In the genomic region with DNA sequence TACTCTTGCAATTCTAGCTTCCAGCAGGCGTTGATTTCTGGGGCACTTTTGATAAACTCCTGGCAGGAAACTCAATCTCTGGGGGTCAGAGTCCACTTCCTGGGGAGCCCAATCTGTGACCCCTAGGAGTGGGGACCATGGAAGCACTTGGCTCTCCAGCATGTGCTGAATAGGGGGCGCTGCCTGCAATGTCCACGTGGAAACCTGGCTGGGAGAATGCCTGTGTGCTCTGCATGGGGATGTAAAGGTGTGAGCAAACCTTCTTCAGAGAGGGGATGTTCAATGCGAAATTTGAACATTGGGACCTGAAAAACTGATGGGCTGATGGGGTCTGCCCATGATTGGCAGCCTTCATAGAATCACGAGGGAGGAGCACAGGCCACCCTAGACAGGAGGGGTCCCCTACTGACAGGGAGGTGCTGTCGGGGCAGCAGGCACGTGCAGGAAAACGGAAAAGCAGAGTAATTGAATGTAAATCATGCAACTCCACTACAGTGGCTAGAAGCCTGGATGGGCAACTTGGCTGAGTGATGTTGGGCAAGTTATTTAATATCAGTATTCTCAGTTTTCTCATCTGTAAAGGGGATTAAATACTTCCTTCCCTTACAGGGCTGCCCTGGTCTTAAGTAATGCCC, we compare ENCODE assay signal across 10 cellular contexts. TPM values are rescaled to one million over a fixed set of nuclear protein-coding genes. Genes with fewer than 3 reads are reported as not detected.
DNase-seq lines count a peak whose midpoint lies in the region; ATAC-seq and TF ChIP-seq lines count a peak whose summit lies in the region.
"Had no signal": no experiment of that assay in that cellular context is flagged by ENCODE, and none has a peak within 500 bp of the region (broad histone marks: within the 10 kb centered on the region; RNA-seq: fewer than 3 reads in every experiment).

No MANE protein-coding gene starts in this region.

- peaks cover 9% of the 10 kb centered on the region; the same call in 2 of the 3 replicates for H3K4me1 Mint-ChIP-seq in GM23338
- H3K4me1 Mint-ChIP-seq in memory B cell = peaks cover 41% of the 10 kb centered on the region

- H3K27me3 ChIP-seq in GM23338 (ENCODE audit: insufficient read depth) (no peaks in the 10 kb centered on the region), MM.1S (replicated peaks; ENCODE audit: insufficient read depth, low read length) (no peaks in the 10 kb centered on the region), heart right ventricle (no peaks in the 10 kb centered on the region)

- ATAC-seq in GM18867 (IDR thresholded peaks at IDR 0.05; ENCODE audit: unreplicated experiment) = peak; percentile 17
- peak; percentile 43 for ATAC-seq in GM23338
- peak; percentile 14 for ATAC-seq in memory B cell (ENCODE audit: low read depth)
- ATAC-seq in heart right ventricle = no peak
- ATAC-seq in HG03565 (IDR thresholded peaks at IDR 0.05; ENCODE audit: unreplicated experiment) = no peak
- ATAC-seq: right cardiac atrium had no signal

- no peak overlapping the region for H3K9ac ChIP-seq in MM.1S (ENCODE audit: low read length)

- no peak overlapping the region for H3K4me2 ChIP-seq in GM23338
- peak overlapping the region; percentile 60 for H3K4me2 ChIP-seq in MM.1S (ENCODE audit: low read depth, low read length)

- H3K79me2 ChIP-seq in GM23338 (replicated peaks; ENCODE audit: insufficient read depth) (no peaks in the 10 kb centered on the region), MM.1S (ENCODE audit: low read length) (no peaks in the 10 kb centered on the region)

- H3K27me3 Mint-ChIP-seq in GM23338 (ENCODE audit: insufficient read depth, low read depth, poor library complexity) = peaks cover 4% of the 10 kb centered on the region
- H3K27me3 Mint-ChIP-seq in memory B cell = no peaks in the 10 kb centered on the region

- peak; percentile 49 for DNase-seq in GM23338 (ENCODE audit: low spot score)
- DNase-seq in MM.1S = no peak
- DNase-seq in memory B cell (ENCODE audit: low spot score in 2 of 2) = no peak
- no peak for DNase-seq in heart right ventricle
- no peak for DNase-seq in substantia nigra (lab: John Stamatoyannopoulos, UW)
- no peak for DNase-seq in UCSD-AML1 (lab: John Stamatoyannopoulos, UW; ENCODE audit: unreplicated experiment)
- DNase-seq: NCI-H146 had no signal

- H3K36me3 ChIP-seq in GM23338 (ENCODE audit: insufficient read depth) (no peaks in the 10 kb centered on the region), MM.1S (replicated peaks; ENCODE audit: insufficient read depth, low read length) (no peaks in the 10 kb centered on the region), heart right ventricle (peaks cover 0 to 9% (median 0%) of the 10 kb centered on the region in 9 donors)

- 84 to 87% methylated on average over 8 of the region's 8 CpGs for WGBS in heart right ventricle, 2 donors

- intact Hi-C loops in heart right ventricle (cut with DNase I) = no loop called here

- H2AFZ ChIP-seq in GM23338 (no peak overlapping the region), MM.1S (ENCODE audit: low read length) (no peak overlapping the region; the same call in 1 of the 2 replicates)

- no peak overlapping the region for H3K4me3 Mint-ChIP-seq in GM23338
- H3K4me3 Mint-ChIP-seq in memory B cell = peak overlapping the region; percentile 35

- TF ChIP-seq CTCF in GM23338 (conservative IDR thresholded peaks at IDR 0.05; ENCODE audit: low read depth in 2 of 2) (peak; percentile 45 to 68), MM.1S (IDR thresholded peaks at IDR 0.05; ENCODE audit: low read length) (no peak), heart right ventricle (IDR thresholded peaks at IDR 0.05) (no peak)

- H3F3A ChIP-seq in GM23338 (replicated peaks; ENCODE audit: low read depth) = 0 out of 2 replicates have a peak, but pooled peaks cover 5% of the 10 kb centered on the region
- H3F3A ChIP-seq in MM.1S (ENCODE audit: insufficient read depth, low read length) = no peaks in the 10 kb centered on the region

- H3K9me3 ChIP-seq in MM.1S (replicated peaks; ENCODE audit: insufficient read depth, low read length) = no peaks in the 10 kb centered on the region
- H3K9me3 ChIP-seq in heart right ventricle = peaks cover 0 to 7% (median 0%) of the 10 kb centered on the region in 11 donors

- peaks cover 2% of the 10 kb centered on the region; the same call in 1 of the 3 replicates for H3K36me3 Mint-ChIP-seq in GM23338 (ENCODE audit: low read depth)
- H3K36me3 Mint-ChIP-seq in memory B cell = peaks cover 2% of the 10 kb centered on the region

- H3K9me3 Mint-ChIP-seq in GM23338 = no peaks in the 10 kb centered on the region
- no peaks in the 10 kb centered on the region for H3K9me3 Mint-ChIP-seq in memory B cell

- no peaks in the 10 kb centered on the region for H4K20me1 ChIP-seq in GM23338 (replicated peaks; ENCODE audit: insufficient read depth)
- H4K20me1 ChIP-seq in MM.1S (ENCODE audit: insufficient read depth, low read length) = no peaks in the 10 kb centered on the region

- H3K4me3 ChIP-seq in GM23338 (no peak overlapping the region), MM.1S (ENCODE audit: low read length) (no peak overlapping the region), heart right ventricle (no peak overlapping the region)

- H3K27ac ChIP-seq in GM23338 (ENCODE audit: low read depth) (no peak overlapping the region), MM.1S (ENCODE audit: low read length) (peak overlapping the region; percentile 43; the same call in 1 of the 2 replicates), heart right ventricle (peak overlapping the region in 1 of 10 donors; percentile 72), substantia nigra (ENCODE audit: low read depth, low read length, poor library complexity, severe bottlenecking) (no peak overlapping the region)

- no peaks in the 10 kb centered on the region for H3K9me2 ChIP-seq in GM23338 (ENCODE audit: insufficient read depth)
- H3K9me2 ChIP-seq in MM.1S (replicated peaks; ENCODE audit: insufficient read depth, low read length) = no peaks in the 10 kb centered on the region

- no peak overlapping the region for H3K27ac Mint-ChIP-seq in GM23338
- peak overlapping the region; percentile 96 for H3K27ac Mint-ChIP-seq in memory B cell

- H3K4me1 ChIP-seq in GM23338 (ENCODE audit: insufficient read depth) (no peaks in the 10 kb centered on the region), MM.1S (ENCODE audit: low read length) (peaks cover 8% of the 10 kb centered on the region; the same call in 1 of the 2 replicates), heart right ventricle (peaks cover 0 to 12% (median 0%) of the 10 kb centered on the region in 9 donors)

TF ChIP-seq in GM23338, 12 proteins besides CTCF, POLR2A, EP300 and RAD21 (continues in another document):
- TF ChIP-seq ZNF331 (CRISPR knock-in tag; IDR thresholded peaks at IDR 0.05; ENCODE audit: low read depth) = no peak
- no peak for TF ChIP-seq ZNF114 (CRISPR knock-in tag; IDR thresholded peaks at IDR 0.05)
- TF ChIP-seq, protein P1, sequence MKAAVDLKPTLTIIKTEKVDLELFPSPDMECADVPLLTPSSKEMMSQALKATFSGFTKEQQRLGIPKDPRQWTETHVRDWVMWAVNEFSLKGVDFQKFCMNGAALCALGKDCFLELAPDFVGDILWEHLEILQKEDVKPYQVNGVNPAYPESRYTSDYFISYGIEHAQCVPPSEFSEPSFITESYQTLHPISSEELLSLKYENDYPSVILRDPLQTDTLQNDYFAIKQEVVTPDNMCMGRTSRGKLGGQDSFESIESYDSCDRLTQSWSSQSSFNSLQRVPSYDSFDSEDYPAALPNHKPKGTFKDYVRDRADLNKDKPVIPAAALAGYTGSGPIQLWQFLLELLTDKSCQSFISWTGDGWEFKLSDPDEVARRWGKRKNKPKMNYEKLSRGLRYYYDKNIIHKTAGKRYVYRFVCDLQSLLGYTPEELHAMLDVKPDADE (IDR thresholded peaks at IDR 0.05) = no peak
- TF ChIP-seq JUNB (IDR thresholded peaks at IDR 0.05; ENCODE audit: unreplicated experiment) = no peak

RNA-seq across cellular contexts. Expression of gene CEP43, which starts 47.8 kb away (rescaled TPM):
- total RNA-seq in GM23338 (2014; rRNA removed; shearing (Covaris generic)) = 43.1 and 44.3 TPM in 2 replicates
- 33.8 and 39.9 TPM in 2 replicates for polyA plus RNA-seq in GM23338 (2016; fragmentation: Nextera tagmentation; extraction: Ambion mirVana)
- 10 to 100 TPM in 6 of 10 donors, 1 to 10 TPM in 4; 7.5 to 15.0 (median 10.4) TPM for total RNA-seq in heart right ventricle
- 1 to 10 TPM; 7.8 to 8.8 TPM for polyA plus RNA-seq in heart right ventricle

Comparison
In these comparisons a context has a peak if more than half of its experiments do, and no peak if none do; other contexts are left out.
1. ATAC-seq: peak in GM18867 (single experiment), GM23338 (single experiment) and memory B cell (single experiment); none in heart right ventricle (0 of 8) and HG03565 (single experiment).
2. CTCF ChIP-seq: peak in GM23338 (2 of 2); none in MM.1S (single experiment) and heart right ventricle (0 of 9).